In the genomic region with DNA sequence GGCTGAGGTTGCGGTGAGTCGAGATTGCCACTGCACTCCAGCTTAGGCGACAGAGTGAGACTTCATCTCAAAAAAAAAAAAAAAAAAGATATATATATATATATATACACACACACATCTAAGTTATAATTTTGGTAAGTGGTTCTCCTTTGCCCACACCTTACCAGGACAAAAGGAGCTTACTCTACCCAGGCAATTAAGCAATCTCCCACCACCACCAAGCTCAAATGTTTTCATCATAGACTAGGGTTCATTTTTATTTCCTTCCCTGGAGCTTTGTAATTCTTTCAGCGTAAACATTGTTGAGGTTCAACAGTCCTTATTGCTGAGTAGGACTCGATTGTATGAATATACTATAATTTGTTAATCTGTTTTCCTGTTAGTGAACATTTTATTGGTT, we compare ENCODE assay signal across 24 cellular contexts. TPM values are rescaled to one million over a fixed set of nuclear protein-coding genes. Genes with fewer than 3 reads are reported as not detected.
DNase-seq lines count a peak whose midpoint lies in the region; ATAC-seq, FAIRE-seq and TF ChIP-seq lines count a peak whose summit lies in the region.
"Had no signal": no experiment of that assay in that cellular context is flagged by ENCODE, and none has a peak within 500 bp of the region (broad histone marks: within the 10 kb centered on the region; RNA-seq: fewer than 3 reads in every experiment).

No MANE protein-coding gene starts in this region.

- intact Hi-C loops in K562 (cut with micrococcal nuclease) = no loop called here

- no peaks in the 10 kb centered on the region for H3K79me2 ChIP-seq in K562 (ENCODE audit: control insufficient read depth, insufficient read depth, low read length)

- H3K27ac Mint-ChIP-seq in activated CD8-positive, alpha-beta memory T cell treated with anti-CD3 and anti-CD28 coated beads, Interleukin-2, amount 10 ng/mL, durations not matched to agents 7 days and 5 days = peak overlapping the region; percentile 31

- ATAC-seq in activated CD8-positive, alpha-beta memory T cell treated with anti-CD3 and anti-CD28 coated beads, Interleukin-2, amount 10 ng/mL, durations not matched to agents 7 days and 5 days = no peak
- ATAC-seq in A549 (no peak), K562 (no peak; the same call in 2 of the 3 replicates), foreskin keratinocyte (no peak)
- ATAC-seq: Panc1 had no signal

- H3K27me3 Mint-ChIP-seq in activated CD8-positive, alpha-beta memory T cell treated with anti-CD3 and anti-CD28 coated beads, Interleukin-2, amount 10 ng/mL, durations not matched to agents 7 days and 5 days = no peaks in the 10 kb centered on the region

- H3K4me2 ChIP-seq in A549 = no peak overlapping the region
- no peak overlapping the region for H3K4me2 ChIP-seq in K562 (ENCODE audit: insufficient read depth, low read length)

- POLR2A ChIA-PET in A549 (lab: Yijun Ruan, JAX) (interaction anchor here (1.1 kb wide), 1 partner anchor 24 kb away, joined by 5 read pairs; the partner anchor contains the start of gene AMD1), K562 (lab: Yijun Ruan, JAX) (interaction anchor here (0.6 to 2.6 kb wide), 7 partner anchors 13 to 218 kb away, joined by 3 to 14 read pairs (median 4); partner anchors contain the start of gene AMD1)

- no peaks in the 10 kb centered on the region for H3K9me1 ChIP-seq in K562 (ENCODE audit: control insufficient read depth, insufficient read depth, low read length)

- H4K20me1 ChIP-seq in K562 (replicated peaks; ENCODE audit: control insufficient read depth, insufficient read depth, low read length) = no peaks in the 10 kb centered on the region; the same call in 1 of the 2 replicates

- no peak overlapping the region for H3K4me3 Mint-ChIP-seq in activated CD8-positive, alpha-beta memory T cell treated with anti-CD3 and anti-CD28 coated beads, Interleukin-2, amount 10 ng/mL, durations not matched to agents 7 days and 5 days
- H3K4me3 Mint-ChIP-seq: CD8-positive, alpha-beta memory T cell had no signal

- H3K4me3 ChIP-seq in A549 = no peak overlapping the region
- no peak overlapping the region for H3K4me3 ChIP-seq in K562

- peaks cover 46% of the 10 kb centered on the region for H3K36me3 ChIP-seq in K562 (ENCODE audit: control insufficient read depth, insufficient read depth, low read length)

- TF ChIP-seq CTCF in A549 (IDR thresholded peaks at IDR 0.05) (no peak), K562 (IDR thresholded peaks at IDR 0.05 in 2 of 3, conservative IDR thresholded peaks at IDR 0.05 in 1 of 3; ENCODE audit: insufficient read depth in 2 of 3, low read depth in 1 of 3, low read length in 3 of 3) (no peak), foreskin keratinocyte (conservative IDR thresholded peaks at IDR 0.05) (no peak)

- TF ChIP-seq POLR2A in A549 (IDR thresholded peaks at IDR 0.05; ENCODE audit: low read length) (no peak), GM12892 (IDR thresholded peaks at IDR 0.05; ENCODE audit: low read depth, low read length) (0 out of 2 replicates have a peak, but pooled peaks have one; percentile 17), K562 (conservative IDR thresholded peaks at IDR 0.05) (peak; percentile 5; the same call in 1 of the 2 replicates)

- in situ Hi-C loops in K562 (cut with MboI) = no loop called here

- TF ChIP-seq EP300 in A549 (IDR thresholded peaks at IDR 0.05) = no peak
- TF ChIP-seq EP300 in K562 (IDR thresholded peaks at IDR 0.05; ENCODE audit: low read length) = no peak

- no peaks in the 10 kb centered on the region for H3K9me3 Mint-ChIP-seq in activated CD8-positive, alpha-beta memory T cell treated with anti-CD3 and anti-CD28 coated beads, Interleukin-2, amount 10 ng/mL, durations not matched to agents 7 days and 5 days (ENCODE audit: low read depth)

- TF ChIP-seq RAD21 in A549 (conservative IDR thresholded peaks at IDR 0.05 in 1 of 2, IDR thresholded peaks at IDR 0.05 in 1 of 2) (no peak), K562 (CRISPR knock-in tag; conservative IDR thresholded peaks at IDR 0.05 in 1 of 2, IDR thresholded peaks at IDR 0.05 in 1 of 2) (no peak)

- no peaks in the 10 kb centered on the region for H3K4me1 Mint-ChIP-seq in activated CD8-positive, alpha-beta memory T cell treated with anti-CD3 and anti-CD28 coated beads, Interleukin-2, amount 10 ng/mL, durations not matched to agents 7 days and 5 days
- H3K4me1 Mint-ChIP-seq: CD8-positive, alpha-beta memory T cell had no signal

- no peak overlapping the region for H3K27ac ChIP-seq in A549
- no peak overlapping the region for H3K27ac ChIP-seq in K562 (ENCODE audit: extremely low read depth, low read depth, low read length)
- no peak overlapping the region for H3K27ac ChIP-seq in foreskin keratinocyte

- BruUV-seq in K562 (replicated peaks; lab: Mats Ljungman, UMichigan) = no TSS peak

- H3K36me3 Mint-ChIP-seq in activated CD8-positive, alpha-beta memory T cell treated with anti-CD3 and anti-CD28 coated beads, Interleukin-2, amount 10 ng/mL, durations not matched to agents 7 days and 5 days = peaks cover 58% of the 10 kb centered on the region

- FAIRE-seq in A549 (lab: Jason Lieb, UNC) (no peak), GM12892 (lab: Jason Lieb, UNC) (no peak), K562 (lab: Jason Lieb, UNC) (no peak)
- FAIRE-seq: A204.1, H54 had no signal

- H3K9me3 ChIP-seq in A549 = no peaks in the 10 kb centered on the region
- H3K9me3 ChIP-seq in K562 (replicated peaks; ENCODE audit: control insufficient read depth, insufficient read depth, low read depth, low read length) = no peaks in the 10 kb centered on the region

- WGBS in A549 (ENCODE audit: missing lambda C conversion rate) = 98% methylated on average over 5 of the region's 5 CpGs
- WGBS in K562 (ENCODE audit: insufficient coverage, low coverage, missing lambda C conversion rate) = 97% methylated on average over 4 of the region's 5 CpGs

- H3K4me1 ChIP-seq in A549 (peaks cover 11% of the 10 kb centered on the region; the same call in 2 of the 3 replicates), K562 (replicated peaks in 1 of 2; ENCODE audit: control insufficient read depth in 2 of 2, insufficient read depth in 2 of 2, low read length in 2 of 2) (peaks cover 0 to 2% of the 10 kb centered on the region in 2 experiments; a peak in 1 of 5 replicates), foreskin keratinocyte (no peaks in the 10 kb centered on the region)

- CTCF ChIA-PET in activated CD8-positive, alpha-beta memory T cell treated with anti-CD3 and anti-CD28 coated beads, Interleukin-2, amount 10 ng/mL, durations not matched to agents 7 days and 5 days (lab: Charles Lee) = interaction anchor here (0.6 to 1.3 kb wide), 4 partner anchors 19 to 216 kb away, joined by 3 read pairs; no protein-coding TSS in a partner anchor
- CTCF ChIA-PET in A549 (lab: Yijun Ruan, JAX) (interaction anchor here (1.2 kb wide), 1 partner anchor 19 kb away, joined by 3 read pairs; no protein-coding TSS in a partner anchor), K562 (lab: Yijun Ruan, JAX; ENCODE audit: low intra/inter-chr PET ratio) (no interaction called here)

- no peak overlapping the region for H3K9ac ChIP-seq in K562 (ENCODE audit: insufficient read depth in 1 of 2, low read depth in 2 of 2, low read length in 2 of 2)

- DNase-seq in activated CD8-positive, alpha-beta memory T cell treated with anti-CD3 and anti-CD28 coated beads, Interleukin-2, amount 10 ng/mL, durations not matched to agents 7 days and 5 days = no peak
- DNase-seq in activated CD8-positive, alpha-beta memory T cell treated with anti-CD3 and anti-CD28 coated beads, Interleukin-2, amount 50 U/mL, for 48 hours = no peak
- DNase-seq in A549 (ENCODE audit: low read depth in 1 of 2, low spot score in 1 of 2) = no peak
- DNase-seq in GM12892 (ENCODE audit: insufficient read length) = no peak
- DNase-seq in K562 (ENCODE audit: extremely low read depth in 1 of 4, low spot score in 3 of 4) = no peak
- DNase-seq in retina = no peak
- no peak for DNase-seq in foreskin keratinocyte
- DNase-seq in pons (ENCODE audit: low spot score) = no peak
- DNase-seq: C1 segment of cervical spinal cord; CD8-positive, alpha-beta memory T cell; DMS 273 treated with DMSO at 0.1 percent for 48 hours; DND-41; KBM-7; NCI-H1048; NCI-H1417; NCI-H1694; NCI-H2029 treated with DMSO at 0.1 percent for 48 hours; NCI-H2227 treated with DMSO at 0.1 percent for 48 hours; NCI-H69; SHP77 treated with DMSO at 0.1 percent for 48 hours; SW 1271 had no signal

- no peaks in the 10 kb centered on the region for H3K27me3 ChIP-seq in K562 (ENCODE audit: control insufficient read depth in 2 of 2, insufficient read depth in 2 of 2, low read length in 2 of 2)
- no peaks in the 10 kb centered on the region for H3K27me3 ChIP-seq in foreskin keratinocyte

- H2AFZ ChIP-seq in K562 (ENCODE audit: low read depth, low read length) = no peak overlapping the region

TF ChIP-seq in K562, 482 proteins besides CTCF, POLR2A, EP300 and RAD21 (continues in another document):
- TF ChIP-seq POLR2AphosphoS2 (IDR thresholded peaks at IDR 0.05; ENCODE audit: low read length) = no peak

RNA-seq across cellular contexts. Expression of gene AMD1, which starts 23.5 kb away (rescaled TPM):
- total RNA-seq in activated CD8-positive, alpha-beta memory T cell treated with anti-CD3 and anti-CD28 coated beads, Interleukin-2, amount 10 ng/mL, durations not matched to agents 7 days and 5 days = 10 to 100 TPM; 71.2 to 85.1 TPM
- 106 and 147 TPM in 2 replicates for polyA plus RNA-seq in A549 (2011; rRNA removed)
- 21.5 and 23.1 TPM in 2 replicates for polyA plus RNA-seq in A549 (2012; cell fraction: cytosol; rRNA removed)
- polyA plus RNA-seq in A549 (2012; cell fraction: nucleus; rRNA removed) = 5.9 and 10.0 TPM in 2 replicates
- 82.3 to 89.2 TPM (median 83.6 TPM) in 3 replicates for polyA plus RNA-seq in A549 (2017; fragmentation: RNase III; extraction: RNeasy Plus Mini Kit Qiagen cat#74134 plus additional on column Dnase treatment)
- polyA minus RNA-seq in A549 (2011; rRNA and poly(A)+ RNA removed) = 42.2 and 46.0 TPM in 2 replicates
- 57.5 TPM for polyA plus RNA-seq in GM12892 (2012; ENCODE audit: missing spikeins)
- total RNA-seq in K562 (2011; cell fraction: chromatin; rRNA removed; ENCODE audit: low replicate concordance) = 57.6 and 170 TPM in 2 replicates
- 35.2 and 38.2 TPM in 2 replicates for total RNA-seq in K562 (2011; cell fraction: nucleolus; rRNA removed)
- 79.6 and 136 TPM in 2 replicates for total RNA-seq in K562 (2011; cell fraction: nucleoplasm; rRNA removed)
- total RNA-seq in K562 (2014; rRNA removed) = 69.7 and 69.8 TPM in 2 replicates
- total RNA-seq in K562 (2014; rRNA removed; fragmentation: Illumina TruSeq; extraction: Trizol) = 151 and 159 TPM in 2 replicates
- total RNA-seq in K562 (2015; rRNA removed; fragmentation: Illumina TruSeq; extraction: Trizol) = 131 and 142 TPM in 2 replicates
- total RNA-seq in K562 (2021) = 84.1 and 89.4 TPM in 2 replicates
- polyA plus RNA-seq in K562 (2011; rRNA removed) = 60.6 and 88.0 TPM in 2 replicates
- polyA plus RNA-seq in K562 (2011; cell fraction: cytosol; rRNA removed) = 15.3 and 33.6 TPM in 2 replicates
- 26.7 and 40.6 TPM in 2 replicates for polyA plus RNA-seq in K562 (2011; cell fraction: nucleus; rRNA removed)
- polyA plus RNA-seq in K562 (2012) = 43.8 and 61.9 TPM in 2 replicates
- polyA plus RNA-seq in K562 (2014; fragmentation: Illumina TruSeq; extraction: Trizol) = 91.7 and 109 TPM in 2 replicates
- 10 to 100 TPM; 82.1 to 85.6 TPM for polyA plus RNA-seq in K562 (2014; fragmentation: Nextera tagmentation; extraction: Ambion mirVana)
- polyA plus RNA-seq in K562 (2014; rRNA removed) = 57.4 and 60.0 TPM in 2 replicates
- 135 and 160 TPM in 2 replicates for polyA minus RNA-seq in K562 (2011; rRNA and poly(A)+ RNA removed)
- 38.9 and 71.3 TPM in 2 replicates for polyA minus RNA-seq in K562 (2011; cell fraction: cytosol; rRNA and poly(A)+ RNA removed)
- polyA minus RNA-seq in K562 (2011; cell fraction: nucleus; rRNA and poly(A)+ RNA removed) = 38.1 and 58.3 TPM in 2 replicates
- 114 and 123 TPM in 2 replicates for total RNA-seq in foreskin keratinocyte
- 52.6 and 58.5 TPM in 2 replicates for polyA plus RNA-seq in foreskin keratinocyte
